22 cellular contexts compared by ENCODE assay signal in the genomic region with DNA sequence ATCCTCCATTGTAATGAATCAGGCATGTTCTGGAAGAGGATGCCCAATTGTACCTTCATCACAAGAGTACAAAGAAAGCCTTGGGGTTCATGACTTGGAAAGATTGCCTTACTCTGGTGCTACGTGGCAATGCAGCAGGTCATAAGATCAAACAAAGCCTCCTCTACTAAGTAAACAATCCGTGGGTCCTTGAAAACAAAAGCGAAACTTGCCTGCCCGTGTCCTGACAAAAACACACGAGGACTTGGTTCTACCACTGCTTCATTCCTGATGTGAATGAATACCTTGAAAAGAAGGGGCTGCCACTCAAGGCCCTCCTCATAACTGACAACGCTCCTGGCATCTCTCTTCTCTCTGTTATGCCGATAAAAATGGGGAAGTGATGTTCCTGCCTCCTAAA. TPM values are rescaled to one million over a fixed set of nuclear protein-coding genes. Genes with fewer than 3 reads are reported as not detected.
DNase-seq lines count a peak whose midpoint lies in the region; ATAC-seq and TF ChIP-seq lines count a peak whose summit lies in the region.
"Had no signal": no experiment of that assay in that cellular context is flagged by ENCODE, and none has a peak within 500 bp of the region (broad histone marks: within the 10 kb centered on the region; RNA-seq: fewer than 3 reads in every experiment).

No MANE protein-coding gene starts in this region.

- peaks cover 3 to 21% (median 11%) of the 10 kb centered on the region in 4 donors for H3K36me3 ChIP-seq in upper lobe of left lung

- no peak overlapping the region for H3K27ac Mint-ChIP-seq in chondrocyte (ENCODE audit: unreplicated experiment)
- no peak overlapping the region for H3K27ac Mint-ChIP-seq in type B pancreatic cell
- H3K27ac Mint-ChIP-seq: activated naive CD8-positive, alpha-beta T cell; CD8-positive, alpha-beta memory T cell; stimulated activated naive B cell treated with anti-CD40 and anti-IgM and Interleukin-4, amounts not matched to agents 10 μg/mL and 1 μg/mL and 100 μg/mL, for 72 hours had no signal

- no peaks in the 10 kb centered on the region for H3K4me1 Mint-ChIP-seq in chondrocyte (ENCODE audit: low read depth)
- H3K4me1 Mint-ChIP-seq in type B pancreatic cell (ENCODE audit: unreplicated experiment) = no peaks in the 10 kb centered on the region

- no peaks in the 10 kb centered on the region for H3K27me3 Mint-ChIP-seq in chondrocyte (ENCODE audit: low read depth)
- no peaks in the 10 kb centered on the region for H3K27me3 Mint-ChIP-seq in type B pancreatic cell
- H3K27me3 Mint-ChIP-seq: activated naive CD8-positive, alpha-beta T cell; CD8-positive, alpha-beta memory T cell; stimulated activated naive B cell treated with anti-CD40 and anti-IgM and Interleukin-4, amounts not matched to agents 10 μg/mL and 1 μg/mL and 100 μg/mL, for 72 hours had no signal

- peaks cover 25% of the 10 kb centered on the region for H3K9me3 Mint-ChIP-seq in chondrocyte (ENCODE audit: low read depth)
- H3K9me3 Mint-ChIP-seq in type B pancreatic cell = peaks cover 13% of the 10 kb centered on the region

- TF ChIP-seq EP300 in upper lobe of left lung (IDR thresholded peaks at IDR 0.05) = no peak

- H3K27me3 ChIP-seq in upper lobe of left lung = no peaks in the 10 kb centered on the region

- peak; percentile 61 for ATAC-seq in left lobe of liver
- no peak for ATAC-seq in upper lobe of left lung (ENCODE audit: low FRiP score in 2 of 2)
- ATAC-seq in HG03442 (IDR thresholded peaks at IDR 0.05; ENCODE audit: unreplicated experiment) = no peak
- ATAC-seq: activated T-cell treated with anti-CD3 and anti-CD28 coated beads, Interleukin-2, amount 50 U/mL, for 4 hours; psoas muscle; stimulated activated naive B cell treated with anti-CD40 and anti-IgM and Interleukin-4, amounts not matched to agents 10 μg/mL and 1 μg/mL and 100 μg/mL, for 72 hours had no signal

- H3K4me3 ChIP-seq in upper lobe of left lung = peak overlapping the region in 3 of 4 donors; percentile 2 to 33 (median 21)
- H3K4me3 ChIP-seq: psoas muscle had no signal

- TF ChIP-seq CTCF in upper lobe of left lung (IDR thresholded peaks at IDR 0.05) (no peak), chondrocyte (IDR thresholded peaks at IDR 0.05) (no peak), type B pancreatic cell (conservative IDR thresholded peaks at IDR 0.05) (no peak)

- TF ChIP-seq POLR2A in upper lobe of left lung (IDR thresholded peaks at IDR 0.05) = no peak

- H3K9me3 ChIP-seq in upper lobe of left lung = peaks cover 0 to 13% (median 9%) of the 10 kb centered on the region in 4 donors

- H3K4me3 Mint-ChIP-seq in chondrocyte (ENCODE audit: unreplicated experiment) (no peak overlapping the region), type B pancreatic cell (no peak overlapping the region)
- H3K4me3 Mint-ChIP-seq: activated naive CD8-positive, alpha-beta T cell; activated T-cell treated with anti-CD3 and anti-CD28 coated beads, Interleukin-2, amount 50 U/mL, for 4 hours; stimulated activated naive B cell treated with anti-CD40 and anti-IgM and Interleukin-4, amounts not matched to agents 10 μg/mL and 1 μg/mL and 100 μg/mL, for 72 hours had no signal

- H3K4me1 ChIP-seq in upper lobe of left lung = no peaks in the 10 kb centered on the region
- H3K4me1 ChIP-seq: psoas muscle had no signal

- 48 to 49% methylated on average over 7 of the region's 7 CpGs for WGBS in upper lobe of left lung, 2 donors

- H3K27ac ChIP-seq in upper lobe of left lung = peak overlapping the region in 2 of 4 donors; percentile 2 to 29
- H3K27ac ChIP-seq: psoas muscle had no signal

- peaks cover 22% of the 10 kb centered on the region for H3K36me3 Mint-ChIP-seq in chondrocyte (ENCODE audit: low read depth)
- peaks cover 13% of the 10 kb centered on the region for H3K36me3 Mint-ChIP-seq in type B pancreatic cell

- DNase-seq in NCI-H510A treated with DMSO at 0.1 percent for 48 hours (lab: John Stamatoyannopoulos, UW) (peak; percentile 5), NCI-H510A (lab: John Stamatoyannopoulos, UW) (no peak), OCI-M1 (lab: John Stamatoyannopoulos, UW) (peak; percentile 47), left lobe of liver (ENCODE audit: low spot score) (no peak), upper lobe of left lung (peak in 1 of 2 donors; percentile 23), chondrocyte (ENCODE audit: low spot score) (no peak), type B pancreatic cell (ENCODE audit: extremely low spot score, unreplicated experiment) (no peak)
- DNase-seq: activated CD8-positive, alpha-beta memory T cell treated with anti-CD3 and anti-CD28 coated beads for 24 hours; activated T-cell treated with anti-CD3 and anti-CD28 coated beads, Interleukin-2, amount 50 U/mL, for 4 hours; CD8-positive, alpha-beta memory T cell; cerebellar nuclear complex; effector CD4-positive, alpha-beta T cell; foreskin fibroblast; NCI-H1417 treated with DMSO at 0.1 percent for 48 hours; NCI-H2227 treated with DMSO at 0.1 percent for 48 hours; NCI-H82; psoas muscle; stimulated activated CD4-positive, alpha-beta T cell treated with anti-CD3 and anti-CD28 coated beads, Interleukin-2, amount 100 ng/mL, for 24 hours; stimulated activated naive B cell treated with anti-CD40 and anti-IgM and Interleukin-4, amounts not matched to agents 10 μg/mL and 1 μg/mL and 100 μg/mL, for 72 hours had no signal

RNA-seq across cellular contexts. Expression of a gene that starts 18.9 kb away (rescaled TPM):
- total RNA-seq in left lobe of liver = 4.6 TPM
- total RNA-seq in upper lobe of left lung = 10 to 100 TPM in 1 of 6 donors, 1 to 10 TPM in 5; 2.0 to 21.0 (median 4.3) TPM
- 1.2 to 2.5 TPM (median 2.5 TPM) in 3 replicates for total RNA-seq in chondrocyte
- 2.6 and 2.7 TPM in 2 replicates for total RNA-seq in type B pancreatic cell (ENCODE audit: low replicate concordance)
- total RNA-seq: astrocyte had no signal

RNA-seq across cellular contexts. Expression of a gene that starts 19.9 kb away (rescaled TPM):
- 7.6 TPM for total RNA-seq in left lobe of liver
- 10 to 100 TPM; 10.2 to 22.4 (median 16.5) TPM for total RNA-seq in upper lobe of left lung
- 4.7 to 7.2 TPM (median 5.8 TPM) in 3 replicates for total RNA-seq in chondrocyte
- total RNA-seq in type B pancreatic cell (ENCODE audit: low replicate concordance) = 11.7 and 13.0 TPM in 2 replicates

RNA-seq across cellular contexts. Expression of a gene that starts 50.9 kb away (rescaled TPM):
- 2.6 TPM for total RNA-seq in left lobe of liver
- 1 to 10 TPM in 5 of 6 donors, under 1 TPM in 1; 0.33 to 6.3 (median 2.1) TPM for total RNA-seq in upper lobe of left lung
- total RNA-seq in chondrocyte = 2.6 to 3.4 TPM (median 3.3 TPM) in 3 replicates
- total RNA-seq in type B pancreatic cell (ENCODE audit: low replicate concordance) = 2.4 and 5.1 TPM in 2 replicates

Comparison
In these comparisons a context has a peak if more than half of its experiments do, and no peak if none do; other contexts are left out.
1. DNase-seq: peak in NCI-H510A treated with DMSO at 0.1 percent for 48 hours (single experiment) and OCI-M1 (single experiment); none in NCI-H510A (single experiment), left lobe of liver (single experiment), chondrocyte (single experiment) and type B pancreatic cell (single experiment).